ENCODE assay signal across 14 cellular contexts in the genomic region with DNA sequence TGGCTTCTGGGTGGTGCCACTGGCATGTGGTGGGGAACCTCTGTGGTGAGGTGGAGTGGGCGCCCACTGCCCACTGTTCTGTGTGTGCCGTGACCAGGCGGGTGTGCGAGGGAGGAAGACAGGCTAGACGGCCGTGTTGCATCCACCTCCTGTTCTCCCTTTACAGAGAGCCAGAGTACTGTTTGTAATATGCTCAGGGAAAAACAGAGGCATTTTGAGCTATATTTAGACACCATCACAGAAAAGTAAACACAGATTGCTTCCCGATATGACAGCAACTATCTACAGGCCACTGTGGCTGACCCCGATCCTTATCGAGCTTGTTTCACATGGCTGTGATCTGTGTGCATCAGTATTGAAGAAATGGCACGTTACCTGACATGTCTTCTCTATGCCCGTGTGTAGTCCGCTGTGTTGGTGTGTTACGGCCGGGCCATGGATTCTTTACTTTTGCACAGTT. TPM values are rescaled to one million over a fixed set of nuclear protein-coding genes. Genes with fewer than 3 reads are reported as not detected.
DNase-seq lines count a peak whose midpoint lies in the region; ATAC-seq and TF ChIP-seq lines count a peak whose summit lies in the region.
"Had no signal": no experiment of that assay in that cellular context is flagged by ENCODE, and none has a peak within 500 bp of the region (broad histone marks: within the 10 kb centered on the region; RNA-seq: fewer than 3 reads in every experiment).

No MANE protein-coding gene starts in this region.

- H3K27me3 ChIP-seq in adrenal gland = no peaks in the 10 kb centered on the region

- CTCF ChIA-PET in HEK293T (lab: Yijun Ruan, JAX) = interaction anchor here (0.6 kb wide), 1 partner anchor 108 kb away, joined by 3 read pairs; no protein-coding TSS in a partner anchor

- POLR2A ChIA-PET in HEK293T (lab: Yijun Ruan, JAX) = no interaction called here

- no peaks in the 10 kb centered on the region for H3K36me3 ChIP-seq in adrenal gland (replicated peaks in 1 of 2)
- H3K36me3 ChIP-seq: thoracic aorta had no signal

- peak overlapping the region; percentile 60 for H3K27ac Mint-ChIP-seq in stimulated activated memory B cell treated with anti-CD40 and anti-IgM and Interleukin-4, amounts not matched to agents 10 μg/mL and 1 μg/mL and 100 μg/mL, for 72 hours
- H3K27ac Mint-ChIP-seq: activated CD4-positive, alpha-beta T cell treated with anti-CD3 and anti-CD28 coated beads, Interleukin-2, amount 10 ng/mL, durations not matched to agents 7 days and 5 days; dendritic cell treated with granulocyte-macrophage colony-stimulating factor and Interleukin-4, amounts not matched to agents 40 ng/mL and 50 ng/mL, for 4 days had no signal

- intact Hi-C loops in adrenal gland (cut with DNase I) = no loop called here

- H3K9me3 ChIP-seq in adrenal gland (replicated peaks in 1 of 3) = no peaks in the 10 kb centered on the region
- H3K9me3 ChIP-seq: thoracic aorta had no signal

- TF ChIP-seq CTCF in adrenal gland (IDR thresholded peaks at IDR 0.05) = no peak
- no peak for TF ChIP-seq CTCF in GM13976 (IDR thresholded peaks at IDR 0.05; ENCODE audit: borderline replicate concordance, control extremely low read depth, extremely low read depth, insufficient read depth, missing control alignments)

- in situ Hi-C loops in GM13976 (cut with MboI; ENCODE audit: low sequenced_read_pairs, unreplicated experiment) = no loop called here

- H3K4me3 ChIP-seq in adrenal gland = peak overlapping the region in 1 of 4 donors; percentile 21
- H3K4me3 ChIP-seq: SK-N-MC, thoracic aorta had no signal

- H3K4me1 ChIP-seq in adrenal gland (replicated peaks in 1 of 2) = peaks cover 19 to 60% of the 10 kb centered on the region in 2 donors

- no peaks in the 10 kb centered on the region for H3K27me3 Mint-ChIP-seq in stimulated activated memory B cell treated with anti-CD40 and anti-IgM and Interleukin-4, amounts not matched to agents 10 μg/mL and 1 μg/mL and 100 μg/mL, for 72 hours
- H3K27me3 Mint-ChIP-seq: activated CD4-positive, alpha-beta T cell treated with anti-CD3 and anti-CD28 coated beads, Interleukin-2, amount 10 ng/mL, durations not matched to agents 7 days and 5 days; dendritic cell treated with granulocyte-macrophage colony-stimulating factor and Interleukin-4, amounts not matched to agents 40 ng/mL and 50 ng/mL, for 4 days had no signal

- H3K27ac ChIP-seq in adrenal gland = peak overlapping the region in 3 of 5 donors; percentile 7 to 73 (median 51)
- H3K27ac ChIP-seq: SK-N-MC, thoracic aorta had no signal

- no peak overlapping the region for H3K4me3 Mint-ChIP-seq in stimulated activated memory B cell treated with anti-CD40 and anti-IgM and Interleukin-4, amounts not matched to agents 10 μg/mL and 1 μg/mL and 100 μg/mL, for 72 hours
- H3K4me3 Mint-ChIP-seq: activated CD4-positive, alpha-beta T cell treated with anti-CD3 and anti-CD28 coated beads, Interleukin-2, amount 10 ng/mL, durations not matched to agents 7 days and 5 days; dendritic cell treated with granulocyte-macrophage colony-stimulating factor and Interleukin-4, amounts not matched to agents 40 ng/mL and 50 ng/mL, for 4 days had no signal

- peak; percentile 20 for DNase-seq in NCI-H510A treated with DMSO at 0.1 percent for 48 hours (lab: John Stamatoyannopoulos, UW)
- no peak for DNase-seq in NCI-H510A (lab: John Stamatoyannopoulos, UW)
- peak in 4 of 7 donors; percentile 43 to 60 (median 47) for DNase-seq in adrenal gland
- DNase-seq in left lobe of liver (ENCODE audit: low spot score) = no peak
- DNase-seq in HEK293T (ENCODE audit: extremely low spot score) = no peak
- DNase-seq in NCI-H446 treated with DMSO at 0.1 percent for 48 hours (lab: John Stamatoyannopoulos, UW) = no peak
- no peak for DNase-seq in GM13976 (ENCODE audit: low spot score)
- DNase-seq: activated CD4-positive, alpha-beta T cell treated with anti-CD3 and anti-CD28 coated beads, Interleukin-2, amount 10 ng/mL, durations not matched to agents 7 days and 5 days; activated naive CD4-positive, alpha-beta T cell; foreskin melanocyte had no signal

- peaks cover 84% of the 10 kb centered on the region for H3K4me1 Mint-ChIP-seq in stimulated activated memory B cell treated with anti-CD40 and anti-IgM and Interleukin-4, amounts not matched to agents 10 μg/mL and 1 μg/mL and 100 μg/mL, for 72 hours

- peak; percentile 82 for ATAC-seq in left lobe of liver
- ATAC-seq in stimulated activated memory B cell treated with anti-CD40 and anti-IgM and Interleukin-4, amounts not matched to agents 10 μg/mL and 1 μg/mL and 100 μg/mL, for 72 hours = peak; percentile 32

- H3K9me3 Mint-ChIP-seq in stimulated activated memory B cell treated with anti-CD40 and anti-IgM and Interleukin-4, amounts not matched to agents 10 μg/mL and 1 μg/mL and 100 μg/mL, for 72 hours = no peaks in the 10 kb centered on the region
- H3K9me3 Mint-ChIP-seq: activated CD4-positive, alpha-beta T cell treated with anti-CD3 and anti-CD28 coated beads, Interleukin-2, amount 10 ng/mL, durations not matched to agents 7 days and 5 days; dendritic cell treated with granulocyte-macrophage colony-stimulating factor and Interleukin-4, amounts not matched to agents 40 ng/mL and 50 ng/mL, for 4 days had no signal

- H3K36me3 Mint-ChIP-seq in stimulated activated memory B cell treated with anti-CD40 and anti-IgM and Interleukin-4, amounts not matched to agents 10 μg/mL and 1 μg/mL and 100 μg/mL, for 72 hours = peaks cover 20% of the 10 kb centered on the region

- no peak for TF ChIP-seq POLR2A in adrenal gland (IDR thresholded peaks at IDR 0.05)

- 35 to 45% (median 42%) methylated on average over 14 of the region's 14 CpGs for whole genome bisulfite sequencing in adrenal gland, 4 donors

TF ChIP-seq in HEK293T, 16 proteins besides CTCF, POLR2A, EP300 and RAD21:
- TF ChIP-seq, protein P1, sequence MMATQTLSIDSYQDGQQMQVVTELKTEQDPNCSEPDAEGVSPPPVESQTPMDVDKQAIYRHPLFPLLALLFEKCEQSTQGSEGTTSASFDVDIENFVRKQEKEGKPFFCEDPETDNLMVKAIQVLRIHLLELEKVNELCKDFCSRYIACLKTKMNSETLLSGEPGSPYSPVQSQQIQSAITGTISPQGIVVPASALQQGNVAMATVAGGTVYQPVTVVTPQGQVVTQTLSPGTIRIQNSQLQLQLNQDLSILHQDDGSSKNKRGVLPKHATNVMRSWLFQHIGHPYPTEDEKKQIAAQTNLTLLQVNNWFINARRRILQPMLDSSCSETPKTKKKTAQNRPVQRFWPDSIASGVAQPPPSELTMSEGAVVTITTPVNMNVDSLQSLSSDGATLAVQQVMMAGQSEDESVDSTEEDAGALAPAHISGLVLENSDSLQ (IDR thresholded peaks at IDR 0.05) = no peak
- TF ChIP-seq HDGF (IDR thresholded peaks at IDR 0.05; ENCODE audit: borderline replicate concordance) = no peak
- TF ChIP-seq SUZ12 (IDR thresholded peaks at IDR 0.05) = no peak
- TF ChIP-seq ARNT (IDR thresholded peaks at IDR 0.05) = no peak
- TF ChIP-seq LEF1 (IDR thresholded peaks at IDR 0.05; ENCODE audit: borderline replicate concordance) = no peak
- no peak for TF ChIP-seq ELF4 (IDR thresholded peaks at IDR 0.05)

RNA-seq across cellular contexts. Expression of a gene that starts 45.6 kb away (rescaled TPM):
- total RNA-seq in adrenal gland = 10 to 100 TPM; 36.8 to 85.6 (median 64.5) TPM
- 10 to 100 TPM; 13.3 to 20.9 (median 20.7) TPM for polyA plus RNA-seq in adrenal gland
- total RNA-seq in left lobe of liver = 26.4 TPM

Comparison
In these comparisons a context has a peak if more than half of its experiments do, and no peak if none do; other contexts are left out.
1. DNase-seq: peak in NCI-H510A treated with DMSO at 0.1 percent for 48 hours (single experiment) and adrenal gland (4 of 7); none in NCI-H510A (single experiment), left lobe of liver (single experiment), HEK293T (single experiment), NCI-H446 treated with DMSO at 0.1 percent for 48 hours (single experiment) and GM13976 (single experiment).